Comparison of ENCODE assay signal across 11 cellular contexts in genomic region chr2:219454217-219454616, GRCh38. TPM values are rescaled to one million over a fixed set of nuclear protein-coding genes. Genes with fewer than 3 reads are reported as not detected.
DNase-seq lines count a peak whose midpoint lies in the region; ATAC-seq and TF ChIP-seq lines count a peak whose summit lies in the region.
"Had no signal": no experiment of that assay in that cellular context is flagged by ENCODE, and none has a peak within 500 bp of the region (broad histone marks: within the 10 kb centered on the region; RNA-seq: fewer than 3 reads in every experiment).

No MANE protein-coding gene starts in this region.

- H3K4me1 Mint-ChIP-seq in activated naive CD8-positive, alpha-beta T cell treated with anti-CD3 and anti-CD28 coated beads for 36 hours, result peaks cover 32% of the 10 kb centered on the region
- H3K4me1 Mint-ChIP-seq in endodermal cell, result peaks cover 8% of the 10 kb centered on the region

- no peaks in the 10 kb centered on the region for H3K79me2 ChIP-seq in smooth muscle cell (ENCODE audit: low read depth)

- no peak overlapping the region for H3K4me3 Mint-ChIP-seq in activated naive CD8-positive, alpha-beta T cell treated with anti-CD3 and anti-CD28 coated beads for 36 hours
- H3K4me3 Mint-ChIP-seq in endodermal cell, result no peak overlapping the region
- H3K4me3 Mint-ChIP-seq: mesothelial cell of epicardium had no signal

- H3K27ac ChIP-seq in RWPE2 (ENCODE audit: poor library complexity, severe bottlenecking), result peak overlapping the region; percentile 90
- peak overlapping the region; percentile 95 for H3K27ac ChIP-seq in smooth muscle cell (ENCODE audit: low read depth)
- H3K27ac ChIP-seq in endodermal cell (ENCODE audit: low read depth, low read length), result no peak overlapping the region
- H3K27ac ChIP-seq: brain microvascular endothelial cell had no signal

- H3K27ac Mint-ChIP-seq in activated naive CD8-positive, alpha-beta T cell treated with anti-CD3 and anti-CD28 coated beads for 36 hours, result no peak overlapping the region
- H3K27ac Mint-ChIP-seq in endodermal cell, result no peak overlapping the region

- no peaks in the 10 kb centered on the region for H3K36me3 Mint-ChIP-seq in activated naive CD8-positive, alpha-beta T cell treated with anti-CD3 and anti-CD28 coated beads for 36 hours
- H3K36me3 Mint-ChIP-seq in endodermal cell (ENCODE audit: low read depth), result no peaks in the 10 kb centered on the region

- H3K4me1 ChIP-seq in RWPE2 (ENCODE audit: insufficient read depth, poor library complexity, severe bottlenecking), result peaks cover 28% of the 10 kb centered on the region
- peaks cover 17% of the 10 kb centered on the region for H3K4me1 ChIP-seq in smooth muscle cell (ENCODE audit: low read depth)
- H3K4me1 ChIP-seq in endodermal cell (ENCODE audit: control insufficient read depth, insufficient read depth, low read length), result peaks cover 3% of the 10 kb centered on the region

- H3K9ac ChIP-seq in smooth muscle cell (ENCODE audit: low read depth), result no peak overlapping the region
- H3K9ac ChIP-seq in endodermal cell (ENCODE audit: extremely low read depth, low read length, poor library complexity, severe bottlenecking), result no peak overlapping the region

- no peak overlapping the region for H2AFZ ChIP-seq in smooth muscle cell (ENCODE audit: low read depth)

- peaks cover 6% of the 10 kb centered on the region for H3K27me3 Mint-ChIP-seq in activated naive CD8-positive, alpha-beta T cell treated with anti-CD3 and anti-CD28 coated beads for 36 hours
- H3K27me3 Mint-ChIP-seq in endodermal cell (ENCODE audit: insufficient read depth), result peaks cover 64% of the 10 kb centered on the region

- DNase-seq in HK-2 (ENCODE audit: unreplicated experiment) (peak; percentile 76), RWPE2 (ENCODE audit: low spot score) (peak; percentile 34), glomerular visceral epithelial cell (ENCODE audit: extremely low spot score) (peak; percentile 82), smooth muscle cell (lab: John Stamatoyannopoulos, UW; ENCODE audit: unreplicated experiment) (no peak), endodermal cell (no peak), NCI-H2107 treated with DMSO at 0.1 percent for 48 hours (lab: John Stamatoyannopoulos, UW; ENCODE audit: unreplicated experiment) (no peak)
- DNase-seq in activated naive CD8-positive, alpha-beta T cell treated with anti-CD3 and anti-CD28 coated beads for 36 hours, result no peak
- DNase-seq: brain microvascular endothelial cell, NCI-H1417 treated with DMSO at 0.1 percent for 48 hours had no signal

- H3K9me3 ChIP-seq in RWPE2 (ENCODE audit: severe bottlenecking), result no peaks in the 10 kb centered on the region
- no peaks in the 10 kb centered on the region for H3K9me3 ChIP-seq in smooth muscle cell (replicated peaks; ENCODE audit: low read depth)
- H3K9me3 ChIP-seq in endodermal cell (ENCODE audit: control insufficient read depth, low read length), result no peaks in the 10 kb centered on the region

- H3K27me3 ChIP-seq in RWPE2 (ENCODE audit: insufficient read depth, poor library complexity, severe bottlenecking) (no peaks in the 10 kb centered on the region), smooth muscle cell (ENCODE audit: low read depth) (no peaks in the 10 kb centered on the region), endodermal cell (ENCODE audit: control insufficient read depth, insufficient read depth, low read length, poor library complexity, severe bottlenecking) (no peaks in the 10 kb centered on the region)
- H3K27me3 ChIP-seq: brain microvascular endothelial cell had no signal

- H4K20me1 ChIP-seq in smooth muscle cell (ENCODE audit: low read depth), result no peaks in the 10 kb centered on the region

- peak overlapping the region; percentile 65 for H3K4me2 ChIP-seq in smooth muscle cell

- H3K9me3 Mint-ChIP-seq in activated naive CD8-positive, alpha-beta T cell treated with anti-CD3 and anti-CD28 coated beads for 36 hours, result no peaks in the 10 kb centered on the region
- H3K9me3 Mint-ChIP-seq in endodermal cell, result no peaks in the 10 kb centered on the region
- H3K9me3 Mint-ChIP-seq: mesothelial cell of epicardium had no signal

- WGBS in smooth muscle cell (ENCODE audit: low lambda C conversion rate), result 87% methylated on average over 7 of the region's 7 CpGs
- 90 to 94% methylated on average over 4 to 6 of the region's 7 CpGs for WGBS in endodermal cell (ENCODE audit: insufficient coverage in 1 of 2, insufficient read length in 1 of 2), 2 experiments

- H3K36me3 ChIP-seq in RWPE2 (ENCODE audit: low read depth) (no peaks in the 10 kb centered on the region; the same call in 1 of the 2 replicates), smooth muscle cell (ENCODE audit: low read depth) (no peaks in the 10 kb centered on the region), endodermal cell (ENCODE audit: control insufficient read depth, insufficient read depth, low read length) (no peaks in the 10 kb centered on the region)
- H3K36me3 ChIP-seq: brain microvascular endothelial cell had no signal

- no peak for TF ChIP-seq CTCF in RWPE2 (IDR thresholded peaks at IDR 0.05; ENCODE audit: poor library complexity, severe bottlenecking)
- TF ChIP-seq CTCF in smooth muscle cell (IDR thresholded peaks at IDR 0.05; ENCODE audit: borderline replicate concordance, insufficient read depth, poor library complexity, severe bottlenecking), result no peak
- TF ChIP-seq CTCF in endodermal cell (conservative IDR thresholded peaks at IDR 0.05), result no peak

- no peak for ATAC-seq in RWPE2 (ENCODE audit: low read depth)
- ATAC-seq in activated CD4-positive, CD25-positive, alpha-beta regulatory T cell treated with anti-CD3 and anti-CD28 coated beads, Interleukin-2, amount 50 U/mL, for 24 hours, result no peak

- peaks cover 12% of the 10 kb centered on the region for H3F3A ChIP-seq in smooth muscle cell (ENCODE audit: low read depth)

- H3K4me3 ChIP-seq in RWPE2 (ENCODE audit: severe bottlenecking), result no peak overlapping the region
- H3K4me3 ChIP-seq in smooth muscle cell, result no peak overlapping the region
- no peak overlapping the region for H3K4me3 ChIP-seq in endodermal cell (ENCODE audit: low read length)

RNA-seq across cellular contexts. Expression of gene SPEG, which starts 19.6 kb away (rescaled TPM):
- total RNA-seq in smooth muscle cell (14.9 and 38.8 TPM in 2 replicates), endodermal cell (10 to 100 TPM; 23.1 to 29.8 TPM)
- polyA plus RNA-seq in smooth muscle cell, result 37.8 and 40.5 TPM in 2 replicates
- 1 to 10 TPM; 1.5 to 1.6 TPM for total RNA-seq in activated naive CD8-positive, alpha-beta T cell treated with anti-CD3 and anti-CD28 coated beads for 36 hours
- 42.6 TPM for polyA plus RNA-seq in endodermal cell (2013, experiment 1 of 2)
- 38.8 TPM for polyA plus RNA-seq in endodermal cell (2013, experiment 2 of 2)

RNA-seq across cellular contexts. Expression of gene DES, which starts 36.0 kb away (rescaled TPM):
- 103 and 127 TPM in 2 replicates for total RNA-seq in smooth muscle cell
- 106 and 109 TPM in 2 replicates for polyA plus RNA-seq in smooth muscle cell
- total RNA-seq in activated naive CD8-positive, alpha-beta T cell treated with anti-CD3 and anti-CD28 coated beads for 36 hours, result under 1 TPM; 0.26 to 0.39 TPM
- 1 to 10 TPM; 1.1 to 3.5 TPM for total RNA-seq in endodermal cell
- polyA plus RNA-seq in endodermal cell (2013, experiment 1 of 2), result 0.96 TPM
- polyA plus RNA-seq in endodermal cell (2013, experiment 2 of 2), result 0.99 TPM

RNA-seq across cellular contexts. Expression of gene GMPPA, which starts 44.5 kb away (rescaled TPM):
- 52.2 and 59.3 TPM in 2 replicates for total RNA-seq in smooth muscle cell
- polyA plus RNA-seq in smooth muscle cell, result 77.8 and 81.7 TPM in 2 replicates
- total RNA-seq in activated naive CD8-positive, alpha-beta T cell treated with anti-CD3 and anti-CD28 coated beads for 36 hours, result 10 to 100 TPM; 29.1 to 31.5 TPM
- total RNA-seq in endodermal cell, result 10 to 100 TPM; 36.9 to 38.2 TPM
- polyA plus RNA-seq in endodermal cell (2013, experiment 1 of 2), result 23.4 TPM
- polyA plus RNA-seq in endodermal cell (2013, experiment 2 of 2), result 22.9 TPM

Comparison
In these comparisons a context has a peak if more than half of its experiments do, and no peak if none do; other contexts are left out.
1. DNase-seq: peak in HK-2 (single experiment), RWPE2 (single experiment) and glomerular visceral epithelial cell (single experiment); none in smooth muscle cell (single experiment), activated naive CD8-positive, alpha-beta T cell treated with anti-CD3 and anti-CD28 coated beads for 36 hours (single experiment), endodermal cell (single experiment) and NCI-H2107 treated with DMSO at 0.1 percent for 48 hours (single experiment).
2. RNA of gene DES, which starts 36.0 kb away (total RNA-seq): 103 to 127 TPM in smooth muscle cell; 1.1 to 3.5 TPM in endodermal cell and 0.26 to 0.39 TPM in activated naive CD8-positive, alpha-beta T cell treated with anti-CD3 and anti-CD28 coated beads for 36 hours; every median in the first group is over 10 times any median in the second.